1 cellular context compared by ENCODE assay signal in genomic region chr3:5012398-5012797, GRCh38.
TF ChIP-seq lines count a peak whose summit lies in the region.

No MANE protein-coding gene starts in this region.

TF ChIP-seq in HepG2, 621 proteins besides CTCF, POLR2A, EP300 and RAD21:
- TF ChIP-seq ZKSCAN8 (CRISPR knock-in tag; IDR thresholded peaks at IDR 0.05; ENCODE audit: borderline replicate concordance) (peak; percentile 52; the same call in 1 of the 2 replicates), ZNF34 (CRISPR knock-in tag; IDR thresholded peaks at IDR 0.05; ENCODE audit: borderline replicate concordance) (no peak), ZNF7 (CRISPR knock-in tag; IDR thresholded peaks at IDR 0.05) (no peak), HOXD1 (CRISPR knock-in tag; IDR thresholded peaks at IDR 0.05) (no peak)
